Comparison of ENCODE assay signal across 1 cellular context in genomic region chr10:133366751-133367150, GRCh38.
TF ChIP-seq lines count a peak whose summit lies in the region.

No MANE protein-coding gene starts in this region.

TF ChIP-seq in HepG2, 621 proteins besides CTCF, POLR2A, EP300 and RAD21:
- TF ChIP-seq AGO2 (optimal IDR thresholded peaks at IDR 0.05; ENCODE audit: low read depth, low read length) = peak; percentile 37
- TF ChIP-seq NFKBIZ (CRISPR knock-in tag; IDR thresholded peaks at IDR 0.05) = no peak
